Comparison of ENCODE assay signal across 1 cellular context in the genomic region with DNA sequence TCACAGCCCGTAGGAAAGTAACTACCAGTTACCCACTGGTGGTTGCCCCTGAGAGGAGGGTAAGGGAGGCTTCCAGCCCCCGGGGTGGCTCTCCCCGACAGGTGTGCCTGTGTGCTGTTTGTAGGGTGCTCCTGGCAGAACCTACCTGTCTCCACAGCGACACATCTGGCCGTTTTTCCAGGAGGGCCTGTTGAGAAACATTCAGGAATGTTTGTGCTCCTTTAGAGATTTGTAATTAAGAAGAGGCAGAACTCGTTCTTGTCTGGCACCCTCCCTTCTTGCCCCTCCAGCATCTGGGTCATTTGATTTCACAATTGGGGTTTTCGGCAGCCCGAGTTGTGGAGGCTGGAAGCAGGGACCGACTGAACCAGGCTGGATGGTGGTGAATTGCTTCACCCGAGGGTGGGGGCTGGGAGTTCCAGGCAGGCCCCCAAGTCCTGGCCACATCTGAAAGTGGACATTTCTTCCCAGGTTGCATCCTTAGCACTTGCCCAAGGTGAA.
TF ChIP-seq lines count a peak whose summit lies in the region.

No MANE protein-coding gene starts in this region.

TF ChIP-seq in HepG2, 621 proteins besides CTCF, POLR2A, EP300 and RAD21 (continued from another document):
- TF ChIP-seq, protein P1, sequence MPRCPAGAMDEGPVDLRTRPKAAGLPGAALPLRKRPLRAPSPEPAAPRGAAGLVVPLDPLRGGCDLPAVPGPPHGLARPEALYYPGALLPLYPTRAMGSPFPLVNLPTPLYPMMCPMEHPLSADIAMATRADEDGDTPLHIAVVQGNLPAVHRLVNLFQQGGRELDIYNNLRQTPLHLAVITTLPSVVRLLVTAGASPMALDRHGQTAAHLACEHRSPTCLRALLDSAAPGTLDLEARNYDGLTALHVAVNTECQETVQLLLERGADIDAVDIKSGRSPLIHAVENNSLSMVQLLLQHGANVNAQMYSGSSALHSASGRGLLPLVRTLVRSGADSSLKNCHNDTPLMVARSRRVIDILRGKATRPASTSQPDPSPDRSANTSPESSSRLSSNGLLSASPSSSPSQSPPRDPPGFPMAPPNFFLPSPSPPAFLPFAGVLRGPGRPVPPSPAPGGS (CRISPR knock-in tag; IDR thresholded peaks at IDR 0.05): no peak
- TF ChIP-seq, protein P2, sequence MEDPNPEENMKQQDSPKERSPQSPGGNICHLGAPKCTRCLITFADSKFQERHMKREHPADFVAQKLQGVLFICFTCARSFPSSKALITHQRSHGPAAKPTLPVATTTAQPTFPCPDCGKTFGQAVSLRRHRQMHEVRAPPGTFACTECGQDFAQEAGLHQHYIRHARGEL (CRISPR knock-in tag; IDR thresholded peaks at IDR 0.05): no peak
- TF ChIP-seq ZNF615 (CRISPR knock-in tag; IDR thresholded peaks at IDR 0.05; ENCODE audit: borderline replicate concordance): no peak
- TF ChIP-seq, protein P3, sequence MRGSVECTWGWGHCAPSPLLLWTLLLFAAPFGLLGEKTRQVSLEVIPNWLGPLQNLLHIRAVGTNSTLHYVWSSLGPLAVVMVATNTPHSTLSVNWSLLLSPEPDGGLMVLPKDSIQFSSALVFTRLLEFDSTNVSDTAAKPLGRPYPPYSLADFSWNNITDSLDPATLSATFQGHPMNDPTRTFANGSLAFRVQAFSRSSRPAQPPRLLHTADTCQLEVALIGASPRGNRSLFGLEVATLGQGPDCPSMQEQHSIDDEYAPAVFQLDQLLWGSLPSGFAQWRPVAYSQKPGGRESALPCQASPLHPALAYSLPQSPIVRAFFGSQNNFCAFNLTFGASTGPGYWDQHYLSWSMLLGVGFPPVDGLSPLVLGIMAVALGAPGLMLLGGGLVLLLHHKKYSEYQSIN (CRISPR knock-in tag; IDR thresholded peaks at IDR 0.05; ENCODE audit: borderline replicate concordance): no peak
- TF ChIP-seq, protein P4, sequence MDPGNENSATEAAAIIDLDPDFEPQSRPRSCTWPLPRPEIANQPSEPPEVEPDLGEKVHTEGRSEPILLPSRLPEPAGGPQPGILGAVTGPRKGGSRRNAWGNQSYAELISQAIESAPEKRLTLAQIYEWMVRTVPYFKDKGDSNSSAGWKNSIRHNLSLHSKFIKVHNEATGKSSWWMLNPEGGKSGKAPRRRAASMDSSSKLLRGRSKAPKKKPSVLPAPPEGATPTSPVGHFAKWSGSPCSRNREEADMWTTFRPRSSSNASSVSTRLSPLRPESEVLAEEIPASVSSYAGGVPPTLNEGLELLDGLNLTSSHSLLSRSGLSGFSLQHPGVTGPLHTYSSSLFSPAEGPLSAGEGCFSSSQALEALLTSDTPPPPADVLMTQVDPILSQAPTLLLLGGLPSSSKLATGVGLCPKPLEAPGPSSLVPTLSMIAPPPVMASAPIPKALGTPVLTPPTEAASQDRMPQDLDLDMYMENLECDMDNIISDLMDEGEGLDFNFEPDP (CRISPR knock-in tag; conservative IDR thresholded peaks at IDR 0.05): no peak
- TF ChIP-seq, protein P5, sequence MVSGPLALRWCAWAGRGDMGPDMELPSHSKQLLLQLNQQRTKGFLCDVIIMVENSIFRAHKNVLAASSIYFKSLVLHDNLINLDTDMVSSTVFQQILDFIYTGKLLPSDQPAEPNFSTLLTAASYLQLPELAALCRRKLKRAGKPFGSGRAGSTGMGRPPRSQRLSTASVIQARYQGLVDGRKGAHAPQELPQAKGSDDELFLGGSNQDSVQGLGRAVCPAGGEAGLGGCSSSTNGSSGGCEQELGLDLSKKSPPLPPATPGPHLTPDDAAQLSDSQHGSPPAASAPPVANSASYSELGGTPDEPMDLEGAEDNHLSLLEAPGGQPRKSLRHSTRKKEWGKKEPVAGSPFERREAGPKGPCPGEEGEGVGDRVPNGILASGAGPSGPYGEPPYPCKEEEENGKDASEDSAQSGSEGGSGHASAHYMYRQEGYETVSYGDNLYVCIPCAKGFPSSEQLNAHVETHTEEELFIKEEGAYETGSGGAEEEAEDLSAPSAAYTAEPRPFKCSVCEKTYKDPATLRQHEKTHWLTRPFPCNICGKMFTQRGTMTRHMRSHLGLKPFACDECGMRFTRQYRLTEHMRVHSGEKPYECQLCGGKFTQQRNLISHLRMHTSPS (CRISPR knock-in tag; IDR thresholded peaks at IDR 0.05; ENCODE audit: low read depth): no peak
- TF ChIP-seq ZNF777 (CRISPR knock-in tag; IDR thresholded peaks at IDR 0.05): no peak
- TF ChIP-seq IKZF4 (CRISPR knock-in tag; IDR thresholded peaks at IDR 0.05; ENCODE audit: borderline replicate concordance, low read depth, not compliant biosample characterization): no peak
- peak; percentile 41 for TF ChIP-seq STAG1 (CRISPR knock-in tag; IDR thresholded peaks at IDR 0.05)
- TF ChIP-seq HMG20B (CRISPR knock-in tag; conservative IDR thresholded peaks at IDR 0.05): no peak
- TF ChIP-seq ZNF543 (CRISPR knock-in tag; IDR thresholded peaks at IDR 0.05): no peak
- no peak for TF ChIP-seq ZNF614 (CRISPR knock-in tag; IDR thresholded peaks at IDR 0.05; ENCODE audit: borderline replicate concordance)
- no peak for TF ChIP-seq NKX3-1 (CRISPR knock-in tag; IDR thresholded peaks at IDR 0.05)
- TF ChIP-seq, protein P6, sequence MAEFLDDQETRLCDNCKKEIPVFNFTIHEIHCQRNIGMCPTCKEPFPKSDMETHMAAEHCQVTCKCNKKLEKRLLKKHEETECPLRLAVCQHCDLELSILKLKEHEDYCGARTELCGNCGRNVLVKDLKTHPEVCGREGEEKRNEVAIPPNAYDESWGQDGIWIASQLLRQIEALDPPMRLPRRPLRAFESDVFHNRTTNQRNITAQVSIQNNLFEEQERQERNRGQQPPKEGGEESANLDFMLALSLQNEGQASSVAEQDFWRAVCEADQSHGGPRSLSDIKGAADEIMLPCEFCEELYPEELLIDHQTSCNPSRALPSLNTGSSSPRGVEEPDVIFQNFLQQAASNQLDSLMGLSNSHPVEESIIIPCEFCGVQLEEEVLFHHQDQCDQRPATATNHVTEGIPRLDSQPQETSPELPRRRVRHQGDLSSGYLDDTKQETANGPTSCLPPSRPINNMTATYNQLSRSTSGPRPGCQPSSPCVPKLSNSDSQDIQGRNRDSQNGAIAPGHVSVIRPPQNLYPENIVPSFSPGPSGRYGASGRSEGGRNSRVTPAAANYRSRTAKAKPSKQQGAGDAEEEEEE (CRISPR knock-in tag; IDR thresholded peaks at IDR 0.05; ENCODE audit: borderline replicate concordance): no peak
- TF ChIP-seq TEAD3 (CRISPR knock-in tag; optimal IDR thresholded peaks at IDR 0.05; ENCODE audit: borderline replicate concordance): peak; percentile 69
- TF ChIP-seq ZNF207 (IDR thresholded peaks at IDR 0.05; ENCODE audit: borderline replicate concordance): no peak
